8 cellular contexts compared by ENCODE assay signal in genomic region chr7:44572771-44573170, GRCh38.
DNase-seq lines count a peak whose midpoint lies in the region; ATAC-seq and TF ChIP-seq lines count a peak whose summit lies in the region.

No MANE protein-coding gene starts in this region.

- DNase-seq in AG10803 (ENCODE audit: low read depth): no peak
- no peak for DNase-seq in LNCaP clone FGC (ENCODE audit: low read depth)
- DNase-seq in GM19238 (ENCODE audit: insufficient read length, low spot score): no peak
- no peak for DNase-seq in NCI-H748 treated with DMSO at 0.1 percent for 48 hours (lab: John Stamatoyannopoulos, UW)
- DNase-seq in NK-92 (lab: John Stamatoyannopoulos, UW; ENCODE audit: unreplicated experiment): no peak

- no peaks in the 10 kb centered on the region for H3K9me3 ChIP-seq in duodenal mucosa (ENCODE audit: control insufficient read depth in 1 of 2, low read length in 2 of 2)

- TF ChIP-seq CTCF in AG10803 (conservative IDR thresholded peaks at IDR 0.05; ENCODE audit: low read length): no peak
- no peak for TF ChIP-seq CTCF in LNCaP clone FGC (IDR thresholded peaks at IDR 0.05; ENCODE audit: control insufficient read depth, extremely low read depth, insufficient read depth)
- no peak for TF ChIP-seq CTCF in nephron (IDR thresholded peaks at IDR 0.05; ENCODE audit: unreplicated experiment in 3 of 3)

- peaks cover 47 to 61% of the 10 kb centered on the region in 2 donors for H3K36me3 ChIP-seq in duodenal mucosa (ENCODE audit: control insufficient read depth in 1 of 2, insufficient read depth in 2 of 2, low read length in 2 of 2)

- H3K36me3 Mint-ChIP-seq in nephron (ENCODE audit: low read depth): peaks cover 60% of the 10 kb centered on the region

- H3K27me3 Mint-ChIP-seq in nephron (ENCODE audit: low read depth): no peaks in the 10 kb centered on the region

- peaks cover 27 to 31% of the 10 kb centered on the region in 2 donors for H3K4me1 ChIP-seq in duodenal mucosa (ENCODE audit: control insufficient read depth in 1 of 2, insufficient read depth in 2 of 2, low read length in 2 of 2)

- ATAC-seq in HG03432 (IDR thresholded peaks at IDR 0.05; ENCODE audit: unreplicated experiment): no peak

- H3K27ac ChIP-seq in duodenal mucosa (ENCODE audit: low read depth, low read length): no peak overlapping the region

- no peaks in the 10 kb centered on the region for H3K27me3 ChIP-seq in duodenal mucosa (ENCODE audit: control insufficient read depth in 1 of 2, insufficient read depth in 2 of 2, low read length in 2 of 2)

- H3K4me3 ChIP-seq in AG10803 (ENCODE audit: low read length) (peak overlapping the region; percentile 95), LNCaP clone FGC (ENCODE audit: low read depth, low read length) (peak overlapping the region; percentile 89), duodenal mucosa (ENCODE audit: low read depth in 1 of 2, low read length in 2 of 2) (peak overlapping the region; percentile 95 to 99)

- peaks cover 27% of the 10 kb centered on the region for H3K4me1 Mint-ChIP-seq in nephron

- H3K4me3 Mint-ChIP-seq in nephron: peak overlapping the region; percentile 95 to 99 (median 98)

- H3K27ac Mint-ChIP-seq in nephron: peak overlapping the region; percentile 85 to 94 (median 93)

- H3K9ac ChIP-seq in duodenal mucosa (ENCODE audit: low read depth in 1 of 2, low read length in 2 of 2): peak overlapping the region; percentile 89 to 92

- H3K9me3 Mint-ChIP-seq in nephron: no peaks in the 10 kb centered on the region
